22 cellular contexts compared by ENCODE assay signal in the genomic region with DNA sequence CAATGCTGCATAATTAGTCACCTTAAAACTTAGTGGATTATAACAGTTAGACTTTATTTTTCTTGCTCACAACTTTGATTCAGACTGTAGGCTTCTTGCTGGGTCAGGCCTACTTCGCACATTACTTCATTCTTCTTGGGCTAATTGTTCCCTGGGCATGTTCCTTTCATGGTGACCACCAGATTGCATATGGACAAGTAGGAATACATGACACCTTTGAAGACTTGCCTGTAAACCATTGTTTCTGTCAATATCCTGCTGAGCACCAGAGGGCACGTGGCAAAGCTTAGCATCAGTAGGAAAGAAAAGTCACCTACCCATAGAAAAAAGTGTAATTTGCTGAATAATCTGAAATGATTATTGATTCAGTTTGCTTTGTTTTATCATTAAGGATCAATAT.
"Had no signal": no experiment of that assay in that cellular context is flagged by ENCODE, and none has a peak within 500 bp of the region (broad histone marks: within the 10 kb centered on the region; RNA-seq: fewer than 3 reads in every experiment).

No MANE protein-coding gene starts in this region.

- H3K79me2 ChIP-seq: hepatocyte had no signal

- H3K4me2 ChIP-seq: hepatocyte had no signal

- H2AFZ ChIP-seq: hepatocyte had no signal

- H3K27me3 ChIP-seq: dorsolateral prefrontal cortex, foreskin keratinocyte, gastroesophageal sphincter, heart left ventricle, hepatocyte, left lung had no signal

- H3K36me3 ChIP-seq: gastroesophageal sphincter, heart left ventricle, left lung, lower lobe of right lung had no signal

- H3K4me1 ChIP-seq: foreskin keratinocyte, gastroesophageal sphincter, heart left ventricle, left lung, lower lobe of right lung had no signal

- DNase-seq: dermis blood vessel endothelial cell; dorsolateral prefrontal cortex; effector CD4-positive, alpha-beta T cell; effector memory CD4-positive, alpha-beta T cell; erythroblast; foreskin keratinocyte; heart left ventricle; hypothalamus; left cardiac atrium; left lung; left ventricle myocardium superior; lower lobe of right lung; mesenchymal stem cell; midbrain; naive thymus-derived CD4-positive, alpha-beta T cell; natural killer cell had no signal

- H3K4me3 ChIP-seq: coronary artery, dorsolateral prefrontal cortex, gastroesophageal sphincter, heart left ventricle, hepatocyte, left lung, lower lobe of right lung had no signal

- H3K27ac ChIP-seq: coronary artery, dorsolateral prefrontal cortex, epithelial cell of prostate, foreskin keratinocyte, gastroesophageal sphincter, heart left ventricle, hepatocyte, left lung, lower lobe of right lung had no signal

- FAIRE-seq: islet of Langerhans, keratinocyte had no signal
